In the genomic region with DNA sequence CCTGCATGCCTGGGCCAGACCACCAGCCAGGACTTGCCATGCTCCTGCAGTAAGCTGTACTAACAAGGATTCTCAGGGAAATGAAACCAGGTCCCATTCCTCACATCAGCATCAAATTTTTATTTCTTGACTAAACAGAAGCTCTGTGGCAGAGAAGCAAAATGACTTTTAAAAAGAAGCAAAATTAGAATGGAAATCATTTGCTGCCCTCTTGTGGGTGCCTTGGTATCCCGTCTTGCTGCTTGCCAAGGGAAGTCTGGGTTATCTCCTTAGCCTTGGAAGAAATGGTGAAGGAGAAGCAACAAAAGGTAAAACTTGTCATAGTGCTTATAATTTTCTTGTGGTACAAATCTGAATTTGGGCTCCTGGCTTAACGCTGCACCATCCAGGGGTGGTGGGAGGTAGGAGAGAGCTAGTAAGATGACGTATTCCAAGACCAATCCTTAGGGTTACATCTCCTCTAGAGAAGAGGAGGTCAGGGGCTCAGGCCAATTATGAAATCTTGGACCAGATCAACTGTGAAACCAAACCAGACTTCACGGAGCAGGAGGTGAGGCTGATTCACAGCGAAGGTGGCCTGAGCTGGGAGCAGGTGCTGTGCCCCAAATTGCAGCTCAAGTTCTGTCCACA, we compare ENCODE assay signal across 8 cellular contexts.
DNase-seq lines count a peak whose midpoint lies in the region; ATAC-seq and TF ChIP-seq lines count a peak whose summit lies in the region.

No MANE protein-coding gene starts in this region.

- POLR2A ChIA-PET in CD4-positive, alpha-beta T cell (lab: Charles Lee) = no interaction called here

- H3K27ac ChIP-seq in CD4-positive, alpha-beta T cell (ENCODE audit: low read depth, low read length) = no peak overlapping the region

- intact Hi-C loops in CD4-positive, alpha-beta T cell (cut with DNase I, micrococcal nuclease) = no loop called here

- no peaks in the 10 kb centered on the region for H3K27me3 ChIP-seq in CD4-positive, alpha-beta T cell (ENCODE audit: control insufficient read depth, insufficient read depth, low read length)

- peak; percentile 49 for DNase-seq in ELF-1 (ENCODE audit: low read depth, low spot score)
- DNase-seq in HK-2 (ENCODE audit: unreplicated experiment) = peak; percentile 12
- peak; percentile 67 for DNase-seq in SK-MEL-5 (ENCODE audit: low read depth, low spot score)
- DNase-seq in iPS-NIHi11 (ENCODE audit: low spot score) = peak; percentile 61
- no peak for DNase-seq in CD4-positive, alpha-beta T cell

- ATAC-seq in HG03108 (IDR thresholded peaks at IDR 0.05; ENCODE audit: unreplicated experiment) (no peak), GM18870 (IDR thresholded peaks at IDR 0.05; ENCODE audit: unreplicated experiment) (no peak), HG02588 (IDR thresholded peaks at IDR 0.05; ENCODE audit: unreplicated experiment) (no peak)
- no peak for ATAC-seq in CD4-positive, alpha-beta T cell (ENCODE audit: poor library complexity)

- H3K36me3 Mint-ChIP-seq in CD4-positive, alpha-beta T cell (ENCODE audit: low read depth) = no peaks in the 10 kb centered on the region

- peaks cover 14% of the 10 kb centered on the region for H3K27me3 Mint-ChIP-seq in CD4-positive, alpha-beta T cell

- H3K9me3 Mint-ChIP-seq in CD4-positive, alpha-beta T cell = no peaks in the 10 kb centered on the region

- H3K27ac Mint-ChIP-seq in CD4-positive, alpha-beta T cell = no peak overlapping the region

- TF ChIP-seq CTCF in CD4-positive, alpha-beta T cell (IDR thresholded peaks at IDR 0.05) = no peak

- H3K4me3 Mint-ChIP-seq in CD4-positive, alpha-beta T cell = no peak overlapping the region

- no peaks in the 10 kb centered on the region for H3K9me3 ChIP-seq in CD4-positive, alpha-beta T cell (ENCODE audit: control insufficient read depth, low read length)

- CTCF ChIA-PET in CD4-positive, alpha-beta T cell (lab: Charles Lee) = no interaction called here

- in situ Hi-C loops in SK-MEL-5 (cut with HindIII; ENCODE audit: low pct_unique_long_range_greater_than_20kb, low sequenced_read_pairs) = no loop called here

- no peaks in the 10 kb centered on the region for H3K4me1 Mint-ChIP-seq in CD4-positive, alpha-beta T cell (ENCODE audit: low read depth)

Comparison
In these comparisons a context has a peak if more than half of its experiments do, and no peak if none do; other contexts are left out.
1. DNase-seq: peak in ELF-1 (single experiment), HK-2 (single experiment), SK-MEL-5 (single experiment) and iPS-NIHi11 (single experiment); none in CD4-positive, alpha-beta T cell (0 of 10).